ENCODE assay signal across 18 cellular contexts in genomic region chr5:159917919-159918487, GRCh38. TPM values are rescaled to one million over a fixed set of nuclear protein-coding genes. Genes with fewer than 3 reads are reported as not detected.
A peak's percentile ranks its signal among the peaks of the same experiment; 100 is the strongest.
DNase-seq lines count a peak whose midpoint lies in the region; ATAC-seq, FAIRE-seq and TF ChIP-seq lines count a peak whose summit lies in the region.
"Had no signal": no experiment of that assay in that cellular context is flagged by ENCODE, and none has a peak within 500 bp of the region (broad histone marks: within the 10 kb centered on the region; RNA-seq: fewer than 3 reads in every experiment).

No MANE protein-coding gene starts in this region.

- no peaks in the 10 kb centered on the region for H3K27me3 ChIP-seq in bronchial epithelial cell (ENCODE audit: control insufficient read depth, insufficient read depth, low read length)
- H3K27me3 ChIP-seq in skeletal muscle tissue (ENCODE audit: control insufficient read depth in 3 of 3, insufficient read depth in 3 of 3, low read length in 3 of 3), result peaks cover 9 to 33% (median 25%) of the 10 kb centered on the region in 3 donors
- H3K27me3 ChIP-seq in esophagus squamous epithelium, result peaks cover 0 to 64% (median 0%) of the 10 kb centered on the region in 4 donors

- H3K4me3 ChIP-seq in bronchial epithelial cell (ENCODE audit: low read depth, low read length) (no peak overlapping the region), skeletal muscle tissue (ENCODE audit: low read length in 3 of 3) (peak overlapping the region in 2 of 3 donors; percentile 13 to 14), esophagus squamous epithelium (no peak overlapping the region)
- H3K4me3 ChIP-seq: SK-N-MC had no signal

- 64 to 70% methylated on average over 14 of the region's 14 CpGs for WGBS in esophagus squamous epithelium, 2 donors

- H3K4me3 Mint-ChIP-seq in naive thymus-derived CD8-positive, alpha-beta T cell, result peak overlapping the region in 3 of 10 donors; percentile 11 to 68 (median 52)
- H3K4me3 Mint-ChIP-seq in activated T-helper 17 cell treated with anti-CD3 and anti-CD28 coated beads, Interleukin-2, amount 50 U/mL, for 72 hours, result no peak overlapping the region
- H3K4me3 Mint-ChIP-seq: activated CD8-positive, alpha-beta memory T cell treated with anti-CD3 and anti-CD28 coated beads, Interleukin-2, amount 10 ng/mL, durations not matched to agents 7 days and 5 days had no signal

- peaks cover 2 to 15% (median 11%) of the 10 kb centered on the region in 4 donors for H3K4me1 Mint-ChIP-seq in naive thymus-derived CD8-positive, alpha-beta T cell
- H3K4me1 Mint-ChIP-seq in activated T-helper 17 cell treated with anti-CD3 and anti-CD28 coated beads, Interleukin-2, amount 50 U/mL, for 72 hours, result peaks cover 5% of the 10 kb centered on the region
- H3K4me1 Mint-ChIP-seq: activated CD8-positive, alpha-beta memory T cell treated with anti-CD3 and anti-CD28 coated beads, Interleukin-2, amount 10 ng/mL, durations not matched to agents 7 days and 5 days had no signal

- H3K36me3 Mint-ChIP-seq in naive thymus-derived CD8-positive, alpha-beta T cell, result no peaks in the 10 kb centered on the region
- no peaks in the 10 kb centered on the region for H3K36me3 Mint-ChIP-seq in activated T-helper 17 cell treated with anti-CD3 and anti-CD28 coated beads, Interleukin-2, amount 50 U/mL, for 72 hours (ENCODE audit: low read depth)
- H3K36me3 Mint-ChIP-seq: activated CD8-positive, alpha-beta memory T cell treated with anti-CD3 and anti-CD28 coated beads, Interleukin-2, amount 10 ng/mL, durations not matched to agents 7 days and 5 days had no signal

- intact Hi-C loops in esophagus squamous epithelium (cut with DNase I), result no loop called here

- DNase-seq in DMS53 treated with DMSO at 0.1 percent for 48 hours (lab: John Stamatoyannopoulos, UW; ENCODE audit: unreplicated experiment), result peak; percentile 56
- peak; percentile 72 for DNase-seq in bronchial epithelial cell (ENCODE audit: low read depth)
- DNase-seq in left lobe of liver (ENCODE audit: low spot score), result no peak
- DNase-seq in stimulated activated CD4-positive, alpha-beta T cell treated with anti-CD3 and anti-CD28 coated beads, Interleukin-15, amount 100 ng/mL, for 24 hours, result no peak
- no peak for DNase-seq in esophagus squamous epithelium (lab: John Stamatoyannopoulos, UW)
- no peak for DNase-seq in naive thymus-derived CD8-positive, alpha-beta T cell
- DNase-seq: activated CD8-positive, alpha-beta memory T cell treated with anti-CD3 and anti-CD28 coated beads, Interleukin-2, amount 10 ng/mL, durations not matched to agents 7 days and 5 days; activated naive CD4-positive, alpha-beta T cell treated with anti-CD3 and anti-CD28 coated beads for 36 hours; central memory CD4-positive, alpha-beta T cell; DND-41; H9; NCI-H1105 treated with DMSO at 0.1 percent for 48 hours; NCI-H345 had no signal

- POLR2A ChIA-PET in naive thymus-derived CD8-positive, alpha-beta T cell (lab: Charles Lee), result no interaction called here

- peak overlapping the region in 1 of 3 donors; percentile 5 for H3K9ac ChIP-seq in skeletal muscle tissue (ENCODE audit: low read depth in 1 of 3, low read length in 3 of 3)

- TF ChIP-seq CTCF in bronchial epithelial cell (IDR thresholded peaks at IDR 0.05; ENCODE audit: insufficient read depth, low read length, severe bottlenecking) (no peak), esophagus squamous epithelium (IDR thresholded peaks at IDR 0.05) (no peak)

- no peak overlapping the region for H3K27ac Mint-ChIP-seq in naive thymus-derived CD8-positive, alpha-beta T cell
- H3K27ac Mint-ChIP-seq in activated T-helper 17 cell treated with anti-CD3 and anti-CD28 coated beads, Interleukin-2, amount 50 U/mL, for 72 hours, result no peak overlapping the region
- H3K27ac Mint-ChIP-seq: activated CD8-positive, alpha-beta memory T cell treated with anti-CD3 and anti-CD28 coated beads, Interleukin-2, amount 10 ng/mL, durations not matched to agents 7 days and 5 days; activated naive CD4-positive, alpha-beta T cell treated with anti-CD3 and anti-CD28 coated beads for 36 hours; H9 had no signal

- peaks cover 39 to 74% (median 49%) of the 10 kb centered on the region in 5 donors for H3K27me3 Mint-ChIP-seq in naive thymus-derived CD8-positive, alpha-beta T cell
- H3K27me3 Mint-ChIP-seq in activated T-helper 17 cell treated with anti-CD3 and anti-CD28 coated beads, Interleukin-2, amount 50 U/mL, for 72 hours, result peaks cover 52% of the 10 kb centered on the region

- no peaks in the 10 kb centered on the region for H3K9me3 Mint-ChIP-seq in naive thymus-derived CD8-positive, alpha-beta T cell
- H3K9me3 Mint-ChIP-seq in activated T-helper 17 cell treated with anti-CD3 and anti-CD28 coated beads, Interleukin-2, amount 50 U/mL, for 72 hours, result no peaks in the 10 kb centered on the region
- H3K9me3 Mint-ChIP-seq: activated naive CD4-positive, alpha-beta T cell treated with anti-CD3 and anti-CD28 coated beads for 36 hours; H9 had no signal

- peaks cover 6 to 9% (median 8%) of the 10 kb centered on the region in 3 donors for H3K4me1 ChIP-seq in skeletal muscle tissue (ENCODE audit: control insufficient read depth in 3 of 3, insufficient read depth in 3 of 3, low read length in 3 of 3)
- peaks cover 1 to 27% (median 3%) of the 10 kb centered on the region in 3 donors for H3K4me1 ChIP-seq in esophagus squamous epithelium

- peak; percentile 8 for ATAC-seq in left lobe of liver
- no peak for ATAC-seq in naive thymus-derived CD8-positive, alpha-beta T cell
- ATAC-seq in activated T-helper 17 cell treated with anti-CD3 and anti-CD28 coated beads, Interleukin-2, amount 50 U/mL, for 72 hours (replicated peaks), result no peak
- ATAC-seq: activated CD8-positive, alpha-beta memory T cell treated with anti-CD3 and anti-CD28 coated beads, Interleukin-2, amount 10 ng/mL, durations not matched to agents 7 days and 5 days had no signal

- H3K36me3 ChIP-seq in bronchial epithelial cell (ENCODE audit: control insufficient read depth, insufficient read depth, low read length) (no peaks in the 10 kb centered on the region), skeletal muscle tissue (ENCODE audit: control insufficient read depth in 3 of 3, insufficient read depth in 3 of 3, low read length in 3 of 3) (no peaks in the 10 kb centered on the region), esophagus squamous epithelium (no peaks in the 10 kb centered on the region)
- H3K36me3 ChIP-seq: neutrophil had no signal

- H3K9me3 ChIP-seq in skeletal muscle tissue (ENCODE audit: control insufficient read depth in 3 of 3, low read length in 3 of 3) (no peaks in the 10 kb centered on the region), esophagus squamous epithelium (no peaks in the 10 kb centered on the region)
- H3K9me3 ChIP-seq: neutrophil had no signal

- FAIRE-seq in bronchial epithelial cell (lab: Jason Lieb, UNC), result no peak

- H3K27ac ChIP-seq in skeletal muscle tissue (ENCODE audit: low read depth, low read length) (no peak overlapping the region), esophagus squamous epithelium (no peak overlapping the region)
- H3K27ac ChIP-seq: C4-2B, neutrophil, SK-N-MC had no signal

- no peak for TF ChIP-seq POLR2A in esophagus squamous epithelium (IDR thresholded peaks at IDR 0.05)

RNA-seq across cellular contexts. Expression of gene ADRA1B, which starts 1.7 kb away (rescaled TPM):
- total RNA-seq in bronchial epithelial cell (under 0.01 TPM in 1 of 2 replicates, not detected in the other), left lobe of liver (12.0 TPM), skeletal muscle tissue (under 0.01 TPM), esophagus squamous epithelium (1 to 10 TPM in 1 of 4 donors, not detected in 3; 1.3 TPM)
- not detected for total RNA-seq in naive thymus-derived CD8-positive, alpha-beta T cell
- polyA plus RNA-seq in naive thymus-derived CD8-positive, alpha-beta T cell, result not detected
- not detected for total RNA-seq in activated T-helper 17 cell treated with anti-CD3 and anti-CD28 coated beads, Interleukin-2, amount 50 U/mL, for 72 hours
- total RNA-seq: activated naive CD4-positive, alpha-beta T cell treated with anti-CD3 and anti-CD28 coated beads for 36 hours; H9 had no signal

Comparison
In these comparisons a context has a peak if more than half of its experiments do, and no peak if none do; other contexts are left out.
1. DNase-seq: peak in DMS53 treated with DMSO at 0.1 percent for 48 hours (single experiment) and bronchial epithelial cell (single experiment); none in left lobe of liver (single experiment), stimulated activated CD4-positive, alpha-beta T cell treated with anti-CD3 and anti-CD28 coated beads, Interleukin-15, amount 100 ng/mL, for 24 hours (single experiment), esophagus squamous epithelium (single experiment) and naive thymus-derived CD8-positive, alpha-beta T cell (0 of 10).
2. H3K4me3 ChIP-seq: peak in skeletal muscle tissue (2 of 3); none in bronchial epithelial cell (single experiment) and esophagus squamous epithelium (0 of 4).